Comparison of ENCODE assay signal across 8 cellular contexts in genomic region chr19:1652471-1653299, GRCh38. TPM values are rescaled to one million over a fixed set of nuclear protein-coding genes. Genes with fewer than 3 reads are reported as not detected.
DNase-seq lines count a peak whose midpoint lies in the region; ATAC-seq, FAIRE-seq and TF ChIP-seq lines count a peak whose summit lies in the region.

TSS of gene TCF3 (minus strand) at chr19:1652615. CDS start at chr19:1650248, 2,367 bp downstream.

- WGBS in small intestine, 3 donors, result 0 to 1% (median 1%) methylated on average over 60 to 107 of the region's 107 CpGs

- H3K27ac ChIP-seq in AG04450 (ENCODE audit: low read depth, low read length), result peak within 1 kb of the TSS; percentile 98
- H3K27ac ChIP-seq in small intestine (ENCODE audit: low read depth in 1 of 2, low read length in 1 of 2), result peak within 1 kb of the TSS; percentile 92 to 99

- H3K4me3 Mint-ChIP-seq in WTC11, result peak within 1 kb of the TSS; percentile 94

- TF ChIP-seq CTCF in AG04450 (IDR thresholded peaks at IDR 0.05; ENCODE audit: low read depth, low read length), result no peak
- no peak for TF ChIP-seq CTCF in WTC11 (IDR thresholded peaks at IDR 0.05)
- TF ChIP-seq CTCF in cardiac fibroblast (IDR thresholded peaks at IDR 0.05; ENCODE audit: low read depth, low read length), result no peak

- H3K27me3 ChIP-seq in AG04450 (ENCODE audit: control insufficient read depth, insufficient read depth, low read length) (no peaks in the 10 kb centered on the region), small intestine (ENCODE audit: control insufficient read depth in 2 of 2, insufficient read depth in 2 of 2, low read length in 2 of 2) (no peaks in the 10 kb centered on the region)

- no peaks in the 10 kb centered on the region for H3K36me3 ChIP-seq in small intestine (ENCODE audit: control insufficient read depth in 2 of 2, insufficient read depth in 2 of 2, low read length in 2 of 2)

- no peaks in the 10 kb centered on the region for H3K4me1 ChIP-seq in small intestine (ENCODE audit: control insufficient read depth in 2 of 2, insufficient read depth in 1 of 2, low read depth in 1 of 2, low read length in 1 of 2)

- no peaks in the 10 kb centered on the region for H3K9me3 Mint-ChIP-seq in WTC11

- H3K4me1 Mint-ChIP-seq in WTC11, result peaks cover 5% of the 10 kb centered on the region

- FAIRE-seq in small intestine (lab: Jason Lieb, UNC), result no peak

- no peaks in the 10 kb centered on the region; the same call in 1 of the 2 replicates for H3K27me3 Mint-ChIP-seq in WTC11 (ENCODE audit: low read depth)

- CTCF ChIA-PET in AG04450 (lab: Charles Lee) (interaction anchor here (0.6 kb wide), 1 partner anchor 19 kb away, joined by 3 read pairs; no protein-coding TSS in a partner anchor), WTC11 (lab: Charles Lee) (interaction anchor here (0.6 to 3.7 kb wide), 11 partner anchors 13 to 386 kb away, joined by 3 to 14 read pairs (median 3); partner anchors contain the start of gene MBD3)

- H3K4me3 ChIP-seq in AG04450 (ENCODE audit: low read depth, low read length), result peak within 1 kb of the TSS; percentile 80
- peak within 1 kb of the TSS; percentile 64 to 80 for H3K4me3 ChIP-seq in cardiac fibroblast (replicated peaks in 1 of 2; ENCODE audit: low read depth in 2 of 2, low read length in 2 of 2)
- H3K4me3 ChIP-seq in small intestine (ENCODE audit: low read depth in 1 of 2, low read length in 2 of 2), result peak within 1 kb of the TSS; percentile 90 to 92

- DNase-seq in AG04450 (ENCODE audit: low read depth, low spot score), result peak; percentile 99
- DNase-seq in NCI-H226, result peak; percentile 91
- peak; percentile 96 for DNase-seq in WTC11 (ENCODE audit: low spot score)
- DNase-seq in cardiac fibroblast (ENCODE audit: low read depth in 2 of 2), result peak; percentile 100
- peak; percentile 96 for DNase-seq in iPS-NIHi11 (ENCODE audit: low spot score)
- DNase-seq in small intestine, result peak; percentile 99

- H3K9me3 ChIP-seq in AG04450 (ENCODE audit: control insufficient read depth, insufficient read depth, low read length) (no peaks in the 10 kb centered on the region; the same call in 1 of the 2 replicates), small intestine (ENCODE audit: control insufficient read depth, low read depth) (no peaks in the 10 kb centered on the region)

- H3K36me3 Mint-ChIP-seq in WTC11, result peaks cover 16% of the 10 kb centered on the region

- no peak within 1 kb of the TSS; the same call in 1 of the 2 replicates for H3K27ac Mint-ChIP-seq in WTC11

- POLR2A ChIA-PET in AG04450 (lab: Yijun Ruan, JAX) (interaction anchor here (0.6 to 1.0 kb wide), 4 partner anchors 47 to 143 kb away, joined by 3 read pairs; partner anchors contain the start of genes MBD3 and UQCR11), WTC11 (lab: Charles Lee) (interaction anchor here (1.4 kb wide), 1 partner anchor 62 kb away, joined by 4 read pairs; no protein-coding TSS in a partner anchor)

- ATAC-seq in GM18909 (IDR thresholded peaks at IDR 0.05; ENCODE audit: poor library complexity, unreplicated experiment) (peak; percentile 71), HG03175 (IDR thresholded peaks at IDR 0.05; ENCODE audit: unreplicated experiment) (peak; percentile 73), WTC11 (peak; percentile 90)

TF ChIP-seq in WTC11, 78 proteins besides CTCF, POLR2A, EP300 and RAD21:
- no peak for TF ChIP-seq TEAD4 (CRISPR knock-in tag; IDR thresholded peaks at IDR 0.05)
- TF ChIP-seq JUN (CRISPR knock-in tag; IDR thresholded peaks at IDR 0.05), result 0 out of 2 replicates have a peak, but pooled peaks have one; percentile 48
- TF ChIP-seq NR3C1 (CRISPR knock-in tag; conservative IDR thresholded peaks at IDR 0.05; ENCODE audit: low read depth), result no peak
- TF ChIP-seq ZNF263 (CRISPR knock-in tag; IDR thresholded peaks at IDR 0.05; ENCODE audit: low read depth), result no peak
- TF ChIP-seq USF1 (CRISPR knock-in tag; IDR thresholded peaks at IDR 0.05), result peak; percentile 40; the same call in 1 of the 2 replicates
- TF ChIP-seq ATF3 (CRISPR knock-in tag; conservative IDR thresholded peaks at IDR 0.05), result peak; percentile 86
- peak; percentile 60; the same call in 1 of the 2 replicates for TF ChIP-seq ARID4B (CRISPR knock-in tag; IDR thresholded peaks at IDR 0.05; ENCODE audit: borderline replicate concordance)
- TF ChIP-seq ESRRA (CRISPR knock-in tag; IDR thresholded peaks at IDR 0.05; ENCODE audit: borderline replicate concordance), result no peak
- no peak for TF ChIP-seq MXD4 (CRISPR knock-in tag; IDR thresholded peaks at IDR 0.05; ENCODE audit: borderline replicate concordance)
- TF ChIP-seq ERG (CRISPR knock-in tag; IDR thresholded peaks at IDR 0.05), result no peak
- TF ChIP-seq IRF2 (CRISPR knock-in tag; IDR thresholded peaks at IDR 0.05; ENCODE audit: borderline replicate concordance, low read depth), result no peak
- TF ChIP-seq NFYB (CRISPR knock-in tag; conservative IDR thresholded peaks at IDR 0.05; ENCODE audit: low read depth), result peak; percentile 92
- peak; percentile 99 for TF ChIP-seq GTF2I (CRISPR knock-in tag; conservative IDR thresholded peaks at IDR 0.05)
- TF ChIP-seq ETV6 (CRISPR knock-in tag; IDR thresholded peaks at IDR 0.05), result peak; percentile 34; the same call in 1 of the 2 replicates
- TF ChIP-seq MAX (CRISPR knock-in tag; IDR thresholded peaks at IDR 0.05), result peak; percentile 29; the same call in 1 of the 2 replicates
- TF ChIP-seq GABPB1 (CRISPR knock-in tag; IDR thresholded peaks at IDR 0.05), result peak; percentile 82
- TF ChIP-seq NR2C2 (CRISPR knock-in tag; IDR thresholded peaks at IDR 0.05), result no peak
- peak; percentile 91; the same call in 1 of the 2 replicates for TF ChIP-seq CREM (CRISPR knock-in tag; IDR thresholded peaks at IDR 0.05)
- peak; percentile 100 for TF ChIP-seq SP1 (CRISPR knock-in tag; conservative IDR thresholded peaks at IDR 0.05)

RNA-seq across cellular contexts. Expression of gene TCF3, which starts in this region (rescaled TPM):
- polyA plus RNA-seq in AG04450 (2011; rRNA removed) (47.3 and 51.7 TPM in 2 replicates), small intestine (10 to 100 TPM; 43.2 to 58.7 (median 46.7) TPM)
- polyA minus RNA-seq in AG04450 (2011; rRNA and poly(A)+ RNA removed), result 26.7 and 35.4 TPM in 2 replicates
- 323 to 350 TPM (median 324 TPM) in 3 replicates for total RNA-seq in WTC11 (2021)

Comparison
In these comparisons a context has a peak if more than half of its experiments do, and no peak if none do; other contexts are left out.
1. Peak in every context shown above with its lines: DNase-seq, ATAC-seq, H3K4me3 ChIP-seq and H3K27ac ChIP-seq.